ENCODE assay signal across 8 cellular contexts in genomic region chr4:153249199-153250154, GRCh38. TPM values are rescaled to one million over a fixed set of nuclear protein-coding genes. Genes with fewer than 3 reads are reported as not detected.
DNase-seq lines count a peak whose midpoint lies in the region; ATAC-seq and TF ChIP-seq lines count a peak whose summit lies in the region.

No MANE protein-coding gene starts in this region.

- H3K27ac ChIP-seq in ectodermal cell (ENCODE audit: insufficient read depth, low read depth, low read length, poor library complexity, severe bottlenecking) (peak overlapping the region; percentile 94), lower lobe of right lung (peak overlapping the region; percentile 66)

- CTCF ChIA-PET in BJ (lab: Yijun Ruan, JAX), result interaction anchor here (0.7 to 1.8 kb wide), 3 partner anchors 19 to 335 kb away, joined by 3 to 5 read pairs (median 4); no protein-coding TSS in a partner anchor
- CTCF ChIA-PET in activated CD8-positive, alpha-beta T cell treated with anti-CD3 and anti-CD28 coated beads, Interleukin-2, amount 10 ng/mL, durations not matched to agents 7 days and 5 days (lab: Charles Lee), result interaction anchor here (1.5 kb wide), 1 partner anchor 97 kb away, joined by 3 read pairs; no protein-coding TSS in a partner anchor

- H3K4me3 ChIP-seq in BJ (ENCODE audit: low read depth, low read length) (peak overlapping the region; percentile 48), ectodermal cell (ENCODE audit: insufficient read depth, low read depth, low read length) (peak overlapping the region; percentile 49), lower lobe of right lung (peak overlapping the region; percentile 55)

- H3K4me1 ChIP-seq in ectodermal cell (ENCODE audit: control insufficient read depth, insufficient read depth, low read length), result peaks cover 19% of the 10 kb centered on the region
- peaks cover 4% of the 10 kb centered on the region for H3K4me1 ChIP-seq in lower lobe of right lung

- H3K4me3 Mint-ChIP-seq in activated CD8-positive, alpha-beta T cell treated with anti-CD3 and anti-CD28 coated beads, Interleukin-2, amount 10 ng/mL, durations not matched to agents 7 days and 5 days, result peak overlapping the region; percentile 81

- no peaks in the 10 kb centered on the region for H3K36me3 Mint-ChIP-seq in activated CD8-positive, alpha-beta T cell treated with anti-CD3 and anti-CD28 coated beads, Interleukin-2, amount 10 ng/mL, durations not matched to agents 7 days and 5 days (ENCODE audit: low read depth)

- WGBS in ectodermal cell, 2 experiments, result 11 to 12% methylated on average over 44 of the region's 44 CpGs

- peaks cover 7% of the 10 kb centered on the region for H3K27me3 Mint-ChIP-seq in activated CD8-positive, alpha-beta T cell treated with anti-CD3 and anti-CD28 coated beads, Interleukin-2, amount 10 ng/mL, durations not matched to agents 7 days and 5 days (ENCODE audit: low read depth)

- no peaks in the 10 kb centered on the region for H3K27me3 ChIP-seq in BJ (ENCODE audit: control insufficient read depth, insufficient read depth, low read length)
- no peaks in the 10 kb centered on the region for H3K27me3 ChIP-seq in ectodermal cell (ENCODE audit: control insufficient read depth, insufficient read depth, low read length, poor library complexity, severe bottlenecking)
- no peaks in the 10 kb centered on the region for H3K27me3 ChIP-seq in lower lobe of right lung (ENCODE audit: low read depth)

- POLR2A ChIA-PET in BJ (lab: Charles Lee), result no interaction called here
- POLR2A ChIA-PET in activated CD8-positive, alpha-beta T cell treated with anti-CD3 and anti-CD28 coated beads, Interleukin-2, amount 10 ng/mL, durations not matched to agents 7 days and 5 days (lab: Charles Lee), result interaction anchor here (0.7 kb wide), 1 partner anchor 463 kb away, joined by 3 read pairs; no protein-coding TSS in a partner anchor

- intact Hi-C loops in lower lobe of right lung (cut with DNase I), result no loop called here

- TF ChIP-seq CTCF in BJ (IDR thresholded peaks at IDR 0.05; ENCODE audit: insufficient read depth, low read depth, low read length), result no peak
- TF ChIP-seq CTCF in lower lobe of right lung (IDR thresholded peaks at IDR 0.05), result no peak

- ATAC-seq in GM19324 (IDR thresholded peaks at IDR 0.05; ENCODE audit: low FRiP score, unreplicated experiment) (peak; percentile 97), HG03439 (IDR thresholded peaks at IDR 0.05; ENCODE audit: unreplicated experiment) (peak; percentile 99), lower lobe of right lung (peak; percentile 96 to 98)
- peak; percentile 99 for ATAC-seq in activated CD8-positive, alpha-beta T cell treated with anti-CD3 and anti-CD28 coated beads, Interleukin-2, amount 10 ng/mL, durations not matched to agents 7 days and 5 days

- H3K36me3 ChIP-seq in BJ (ENCODE audit: control insufficient read depth, insufficient read depth, low read length), result no peaks in the 10 kb centered on the region
- no peaks in the 10 kb centered on the region for H3K36me3 ChIP-seq in ectodermal cell (ENCODE audit: control insufficient read depth, insufficient read depth, low read length)
- H3K36me3 ChIP-seq in lower lobe of right lung, result no peaks in the 10 kb centered on the region

- H3K9me3 ChIP-seq in ectodermal cell (ENCODE audit: control insufficient read depth, low read length), result no peaks in the 10 kb centered on the region
- H3K9me3 ChIP-seq in lower lobe of right lung, result no peaks in the 10 kb centered on the region

- H3K27ac Mint-ChIP-seq in activated CD8-positive, alpha-beta T cell treated with anti-CD3 and anti-CD28 coated beads, Interleukin-2, amount 10 ng/mL, durations not matched to agents 7 days and 5 days, result peak overlapping the region; percentile 64

- H3K9me3 Mint-ChIP-seq in activated CD8-positive, alpha-beta T cell treated with anti-CD3 and anti-CD28 coated beads, Interleukin-2, amount 10 ng/mL, durations not matched to agents 7 days and 5 days (ENCODE audit: insufficient read depth), result no peaks in the 10 kb centered on the region

- DNase-seq in BJ (ENCODE audit: low read depth) (no peak), NCI-H748 treated with DMSO at 0.1 percent for 48 hours (lab: John Stamatoyannopoulos, UW) (peak; percentile 60), lower lobe of right lung (peak; percentile 83)
- peak; percentile 83 for DNase-seq in activated CD8-positive, alpha-beta T cell treated with anti-CD3 and anti-CD28 coated beads, Interleukin-2, amount 10 ng/mL, durations not matched to agents 7 days and 5 days
- peak; percentile 52 to 71 (median 61) for DNase-seq in stimulated activated CD4-positive, alpha-beta T cell treated with anti-CD3 and anti-CD28 coated beads, TNF-alpha, amount 100 ng/mL, for 48 hours (ENCODE audit: low read depth in 3 of 3)

- H3K4me1 Mint-ChIP-seq in activated CD8-positive, alpha-beta T cell treated with anti-CD3 and anti-CD28 coated beads, Interleukin-2, amount 10 ng/mL, durations not matched to agents 7 days and 5 days (ENCODE audit: low read depth), result peaks cover 14% of the 10 kb centered on the region

RNA-seq across cellular contexts. Expression of gene TRIM2, which starts 45.2 kb away (rescaled TPM):
- 24.5 and 34.1 TPM in 2 replicates for polyA plus RNA-seq in BJ (2011; rRNA removed)
- polyA minus RNA-seq in BJ (2011; rRNA and poly(A)+ RNA removed), result 59.0 and 97.6 TPM in 2 replicates
- total RNA-seq in activated CD8-positive, alpha-beta T cell treated with anti-CD3 and anti-CD28 coated beads, Interleukin-2, amount 10 ng/mL, durations not matched to agents 7 days and 5 days, result under 1 TPM; 0.13 to 0.18 TPM
- 73.0 TPM for polyA plus RNA-seq in ectodermal cell (2013, experiment 1 of 4)
- 74.3 TPM for polyA plus RNA-seq in ectodermal cell (2013, experiment 2 of 4)
- polyA plus RNA-seq in ectodermal cell (2013, experiment 3 of 4), result 61.4 TPM
- polyA plus RNA-seq in ectodermal cell (2013, experiment 4 of 4), result 65.9 TPM
- 32.6 TPM for total RNA-seq in lower lobe of right lung

Comparison
In these comparisons a context has a peak if more than half of its experiments do, and no peak if none do; other contexts are left out.
1. RNA of gene TRIM2, which starts 45.2 kb away (total RNA-seq): 32.6 TPM in lower lobe of right lung (single experiment); 0.13 to 0.18 TPM in activated CD8-positive, alpha-beta T cell treated with anti-CD3 and anti-CD28 coated beads, Interleukin-2, amount 10 ng/mL, durations not matched to agents 7 days and 5 days; every median in the first group is over 10 times any median in the second.
2. Peak in every context shown above with its lines, with median percentiles within 50 percentile points of each other: H3K4me3 ChIP-seq and ATAC-seq.